16 cellular contexts compared by ENCODE assay signal in the genomic region with DNA sequence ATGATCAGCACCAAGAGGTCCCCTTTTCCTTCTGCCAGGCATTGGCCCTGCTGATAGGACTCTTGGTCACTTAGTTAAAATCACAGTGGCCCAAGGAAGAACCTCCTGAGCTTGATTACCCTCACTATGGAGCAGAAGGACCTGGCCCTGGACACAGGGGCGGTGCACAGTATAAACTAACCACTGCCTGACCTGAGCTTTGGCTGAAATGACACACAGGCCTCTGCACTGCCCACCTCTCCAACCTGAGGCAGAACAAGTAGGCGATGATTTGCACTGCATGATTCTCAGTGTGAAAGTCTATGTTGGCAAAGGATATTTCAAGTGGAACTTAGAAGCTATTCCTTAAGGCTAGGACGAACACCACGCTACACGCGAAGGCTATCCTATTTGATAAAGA.
"Had no signal": no experiment of that assay in that cellular context is flagged by ENCODE, and none has a peak within 500 bp of the region (broad histone marks: within the 10 kb centered on the region; RNA-seq: fewer than 3 reads in every experiment).

No MANE protein-coding gene starts in this region.

- H3K9ac ChIP-seq: neural progenitor cell had no signal

- H3K4me1 ChIP-seq: breast epithelium, pancreas had no signal

- H3K27me3 ChIP-seq: breast epithelium, neural progenitor cell, pancreas had no signal

- DNase-seq: activated CD4-positive, alpha-beta T cell treated with anti-CD3 and anti-CD28 coated beads, Interleukin-2, amount 10 ng/mL, durations not matched to agents 24 days and 14 days; activated CD4-positive, CD25-positive, alpha-beta regulatory T cell; activated CD8-positive, alpha-beta memory T cell treated with anti-CD3 and anti-CD28 coated beads, Interleukin-2, amount 50 U/mL, for 4 hours; activated CD8-positive, alpha-beta T cell treated with anti-CD3 and anti-CD28 coated beads, Interleukin-2, amount 10 ng/mL, durations not matched to agents 7 days and 5 days; activated naive CD4-positive, alpha-beta T cell treated with Interleukin-2 at 50 U/mL for 16 hours; aorta; effector memory CD4-positive, alpha-beta T cell; foreskin melanocyte; naive B cell; pancreas; stimulated activated CD4-positive, alpha-beta T cell treated with anti-CD3 and anti-CD28 coated beads, Interleukin-4, amount 100 ng/mL, for 24 hours; stimulated activated naive CD4-positive, alpha-beta T cell had no signal

- H3K27ac ChIP-seq: breast epithelium, neural progenitor cell, pancreas had no signal

- H3K27ac Mint-ChIP-seq: activated CD8-positive, alpha-beta T cell treated with anti-CD3 and anti-CD28 coated beads, Interleukin-2, amount 10 ng/mL, durations not matched to agents 7 days and 5 days; dendritic cell treated with granulocyte-macrophage colony-stimulating factor and Interleukin-4, amounts not matched to agents 40 ng/mL and 50 ng/mL, for 4 days; neural progenitor cell; T-helper 2 cell treated with Interferon-gamma antibody and Interleukin-4, amounts not matched to agents 5 μg/mL and 100 μg/mL, for 36 hours had no signal

- ATAC-seq: activated CD8-positive, alpha-beta T cell treated with anti-CD3 and anti-CD28 coated beads, Interleukin-2, amount 10 ng/mL, durations not matched to agents 7 days and 5 days; pancreas had no signal

- H3K9me3 Mint-ChIP-seq: activated CD4-positive, alpha-beta T cell treated with anti-CD3 and anti-CD28 coated beads, Interleukin-2, amount 10 ng/mL, durations not matched to agents 24 days and 14 days; dendritic cell treated with granulocyte-macrophage colony-stimulating factor and Interleukin-4, amounts not matched to agents 40 ng/mL and 50 ng/mL, for 4 days; naive B cell; neural progenitor cell; T-helper 2 cell treated with Interferon-gamma antibody and Interleukin-4, amounts not matched to agents 5 μg/mL and 100 μg/mL, for 36 hours had no signal

- H3K9me3 ChIP-seq: breast epithelium, pancreas had no signal

- H3K4me1 Mint-ChIP-seq: activated CD4-positive, alpha-beta T cell treated with anti-CD3 and anti-CD28 coated beads, Interleukin-2, amount 10 ng/mL, durations not matched to agents 24 days and 14 days; naive B cell had no signal

- H3K36me3 ChIP-seq: neural progenitor cell had no signal

- H3K4me3 Mint-ChIP-seq: activated CD4-positive, alpha-beta T cell treated with anti-CD3 and anti-CD28 coated beads, Interleukin-2, amount 10 ng/mL, durations not matched to agents 24 days and 14 days; activated CD8-positive, alpha-beta T cell treated with anti-CD3 and anti-CD28 coated beads, Interleukin-2, amount 10 ng/mL, durations not matched to agents 7 days and 5 days; dendritic cell treated with granulocyte-macrophage colony-stimulating factor and Interleukin-4, amounts not matched to agents 40 ng/mL and 50 ng/mL, for 4 days; naive B cell; neural progenitor cell; T-helper 2 cell treated with Interferon-gamma antibody and Interleukin-4, amounts not matched to agents 5 μg/mL and 100 μg/mL, for 36 hours had no signal

- H3K27me3 Mint-ChIP-seq: activated CD4-positive, alpha-beta T cell treated with anti-CD3 and anti-CD28 coated beads, Interleukin-2, amount 10 ng/mL, durations not matched to agents 24 days and 14 days; dendritic cell treated with granulocyte-macrophage colony-stimulating factor and Interleukin-4, amounts not matched to agents 40 ng/mL and 50 ng/mL, for 4 days; naive B cell had no signal

- H3K4me3 ChIP-seq: breast epithelium, neural progenitor cell, pancreas had no signal
